Comparison of ENCODE assay signal across 2 cellular contexts in the genomic region with DNA sequence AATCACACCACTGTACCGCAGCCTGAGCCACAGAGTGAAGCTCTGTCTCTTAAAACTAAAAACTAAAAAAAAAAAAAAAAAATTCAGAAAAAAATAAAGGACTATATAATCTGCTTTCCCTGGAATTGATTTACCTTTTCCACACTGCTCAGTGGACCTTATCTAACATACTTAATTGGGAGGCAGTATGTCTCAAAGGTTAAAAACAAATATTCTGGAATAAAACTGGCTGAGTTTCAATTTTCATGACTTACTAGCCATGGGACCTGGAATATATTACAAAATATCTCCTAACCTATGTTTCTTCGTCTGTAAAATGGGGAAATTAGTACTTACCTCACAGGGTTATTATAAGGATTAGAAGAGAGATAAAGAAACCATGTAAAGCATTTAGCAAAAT.
TF ChIP-seq lines count a peak whose summit lies in the region.

No MANE protein-coding gene starts in this region.

TF ChIP-seq in liver, 16 proteins besides CTCF, POLR2A, EP300 and RAD21:
- TF ChIP-seq HNF4A (conservative IDR thresholded peaks at IDR 0.05) (peak; percentile 65 to 68), RXRA (IDR thresholded peaks at IDR 0.05) (peak; percentile 25 to 32), JUND (IDR thresholded peaks at IDR 0.05) (peak in 1 of 2 donors; percentile 23), FOXA2 (IDR thresholded peaks at IDR 0.05) (no peak)

TF ChIP-seq in HepG2, 621 proteins besides CTCF, POLR2A, EP300 and RAD21:
- TF ChIP-seq, protein P1, sequence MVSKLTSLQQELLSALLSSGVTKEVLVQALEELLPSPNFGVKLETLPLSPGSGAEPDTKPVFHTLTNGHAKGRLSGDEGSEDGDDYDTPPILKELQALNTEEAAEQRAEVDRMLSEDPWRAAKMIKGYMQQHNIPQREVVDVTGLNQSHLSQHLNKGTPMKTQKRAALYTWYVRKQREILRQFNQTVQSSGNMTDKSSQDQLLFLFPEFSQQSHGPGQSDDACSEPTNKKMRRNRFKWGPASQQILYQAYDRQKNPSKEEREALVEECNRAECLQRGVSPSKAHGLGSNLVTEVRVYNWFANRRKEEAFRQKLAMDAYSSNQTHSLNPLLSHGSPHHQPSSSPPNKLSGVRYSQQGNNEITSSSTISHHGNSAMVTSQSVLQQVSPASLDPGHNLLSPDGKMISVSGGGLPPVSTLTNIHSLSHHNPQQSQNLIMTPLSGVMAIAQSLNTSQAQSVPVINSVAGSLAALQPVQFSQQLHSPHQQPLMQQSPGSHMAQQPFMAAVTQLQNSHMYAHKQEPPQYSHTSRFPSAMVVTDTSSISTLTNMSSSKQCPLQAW (CRISPR knock-in tag; IDR thresholded peaks at IDR 0.05): no peak
- TF ChIP-seq, protein P2, sequence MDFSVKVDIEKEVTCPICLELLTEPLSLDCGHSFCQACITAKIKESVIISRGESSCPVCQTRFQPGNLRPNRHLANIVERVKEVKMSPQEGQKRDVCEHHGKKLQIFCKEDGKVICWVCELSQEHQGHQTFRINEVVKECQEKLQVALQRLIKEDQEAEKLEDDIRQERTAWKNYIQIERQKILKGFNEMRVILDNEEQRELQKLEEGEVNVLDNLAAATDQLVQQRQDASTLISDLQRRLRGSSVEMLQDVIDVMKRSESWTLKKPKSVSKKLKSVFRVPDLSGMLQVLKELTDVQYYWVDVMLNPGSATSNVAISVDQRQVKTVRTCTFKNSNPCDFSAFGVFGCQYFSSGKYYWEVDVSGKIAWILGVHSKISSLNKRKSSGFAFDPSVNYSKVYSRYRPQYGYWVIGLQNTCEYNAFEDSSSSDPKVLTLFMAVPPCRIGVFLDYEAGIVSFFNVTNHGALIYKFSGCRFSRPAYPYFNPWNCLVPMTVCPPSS (IDR thresholded peaks at IDR 0.05): no peak
- TF ChIP-seq RFX5 (IDR thresholded peaks at IDR 0.05; ENCODE audit: low read depth, low read length) (no peak), ZNF317 (CRISPR knock-in tag; IDR thresholded peaks at IDR 0.05) (no peak), PHF20 (CRISPR knock-in tag; IDR thresholded peaks at IDR 0.05) (no peak), KLF6 (CRISPR knock-in tag; IDR thresholded peaks at IDR 0.05) (no peak), ZBTB21 (CRISPR knock-in tag; IDR thresholded peaks at IDR 0.05) (no peak), RFXAP (CRISPR knock-in tag; IDR thresholded peaks at IDR 0.05; ENCODE audit: borderline replicate concordance) (no peak), ZNF607 (CRISPR knock-in tag; IDR thresholded peaks at IDR 0.05; ENCODE audit: borderline replicate concordance) (no peak)
- TF ChIP-seq, protein P3, sequence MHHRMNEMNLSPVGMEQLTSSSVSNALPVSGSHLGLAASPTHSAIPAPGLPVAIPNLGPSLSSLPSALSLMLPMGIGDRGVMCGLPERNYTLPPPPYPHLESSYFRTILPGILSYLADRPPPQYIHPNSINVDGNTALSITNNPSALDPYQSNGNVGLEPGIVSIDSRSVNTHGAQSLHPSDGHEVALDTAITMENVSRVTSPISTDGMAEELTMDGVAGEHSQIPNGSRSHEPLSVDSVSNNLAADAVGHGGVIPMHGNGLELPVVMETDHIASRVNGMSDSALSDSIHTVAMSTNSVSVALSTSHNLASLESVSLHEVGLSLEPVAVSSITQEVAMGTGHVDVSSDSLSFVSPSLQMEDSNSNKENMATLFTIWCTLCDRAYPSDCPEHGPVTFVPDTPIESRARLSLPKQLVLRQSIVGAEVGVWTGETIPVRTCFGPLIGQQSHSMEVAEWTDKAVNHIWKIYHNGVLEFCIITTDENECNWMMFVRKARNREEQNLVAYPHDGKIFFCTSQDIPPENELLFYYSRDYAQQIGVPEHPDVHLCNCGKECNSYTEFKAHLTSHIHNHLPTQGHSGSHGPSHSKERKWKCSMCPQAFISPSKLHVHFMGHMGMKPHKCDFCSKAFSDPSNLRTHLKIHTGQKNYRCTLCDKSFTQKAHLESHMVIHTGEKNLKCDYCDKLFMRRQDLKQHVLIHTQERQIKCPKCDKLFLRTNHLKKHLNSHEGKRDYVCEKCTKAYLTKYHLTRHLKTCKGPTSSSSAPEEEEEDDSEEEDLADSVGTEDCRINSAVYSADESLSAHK (CRISPR knock-in tag; IDR thresholded peaks at IDR 0.05; ENCODE audit: borderline replicate concordance): no peak
- TF ChIP-seq, protein P4, sequence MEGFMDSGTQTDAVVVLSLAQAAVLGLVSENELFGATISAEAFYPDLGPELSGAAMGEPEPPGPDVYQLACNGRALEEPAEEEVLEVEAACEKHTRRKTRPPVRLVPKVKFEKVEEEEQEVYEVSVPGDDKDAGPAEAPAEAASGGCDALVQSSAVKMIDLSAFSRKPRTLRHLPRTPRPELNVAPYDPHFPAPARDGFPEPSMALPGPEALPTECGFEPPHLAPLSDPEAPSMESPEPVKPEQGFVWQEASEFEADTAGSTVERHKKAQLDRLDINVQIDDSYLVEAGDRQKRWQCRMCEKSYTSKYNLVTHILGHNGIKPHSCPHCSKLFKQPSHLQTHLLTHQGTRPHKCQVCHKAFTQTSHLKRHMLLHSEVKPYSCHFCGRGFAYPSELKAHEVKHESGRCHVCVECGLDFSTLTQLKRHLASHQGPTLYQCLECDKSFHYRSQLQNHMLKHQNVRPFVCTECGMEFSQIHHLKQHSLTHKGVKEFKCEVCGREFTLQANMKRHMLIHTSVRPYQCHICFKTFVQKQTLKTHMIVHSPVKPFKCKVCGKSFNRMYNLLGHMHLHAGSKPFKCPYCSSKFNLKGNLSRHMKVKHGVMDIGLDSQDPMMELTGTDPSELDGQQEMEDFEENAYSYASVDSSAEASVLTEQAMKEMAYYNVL (CRISPR knock-in tag; IDR thresholded peaks at IDR 0.05; ENCODE audit: borderline replicate concordance): no peak
- TF ChIP-seq, protein P5, sequence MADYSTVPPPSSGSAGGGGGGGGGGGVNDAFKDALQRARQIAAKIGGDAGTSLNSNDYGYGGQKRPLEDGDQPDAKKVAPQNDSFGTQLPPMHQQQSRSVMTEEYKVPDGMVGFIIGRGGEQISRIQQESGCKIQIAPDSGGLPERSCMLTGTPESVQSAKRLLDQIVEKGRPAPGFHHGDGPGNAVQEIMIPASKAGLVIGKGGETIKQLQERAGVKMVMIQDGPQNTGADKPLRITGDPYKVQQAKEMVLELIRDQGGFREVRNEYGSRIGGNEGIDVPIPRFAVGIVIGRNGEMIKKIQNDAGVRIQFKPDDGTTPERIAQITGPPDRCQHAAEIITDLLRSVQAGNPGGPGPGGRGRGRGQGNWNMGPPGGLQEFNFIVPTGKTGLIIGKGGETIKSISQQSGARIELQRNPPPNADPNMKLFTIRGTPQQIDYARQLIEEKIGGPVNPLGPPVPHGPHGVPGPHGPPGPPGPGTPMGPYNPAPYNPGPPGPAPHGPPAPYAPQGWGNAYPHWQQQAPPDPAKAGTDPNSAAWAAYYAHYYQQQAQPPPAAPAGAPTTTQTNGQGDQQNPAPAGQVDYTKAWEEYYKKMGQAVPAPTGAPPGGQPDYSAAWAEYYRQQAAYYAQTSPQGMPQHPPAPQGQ (CRISPR knock-in tag; IDR thresholded peaks at IDR 0.05; ENCODE audit: borderline replicate concordance): no peak
TF ChIP-seq in HepG2: peak in this region for 0.
